ENCODE assay signal across 1 cellular context in the genomic region with DNA sequence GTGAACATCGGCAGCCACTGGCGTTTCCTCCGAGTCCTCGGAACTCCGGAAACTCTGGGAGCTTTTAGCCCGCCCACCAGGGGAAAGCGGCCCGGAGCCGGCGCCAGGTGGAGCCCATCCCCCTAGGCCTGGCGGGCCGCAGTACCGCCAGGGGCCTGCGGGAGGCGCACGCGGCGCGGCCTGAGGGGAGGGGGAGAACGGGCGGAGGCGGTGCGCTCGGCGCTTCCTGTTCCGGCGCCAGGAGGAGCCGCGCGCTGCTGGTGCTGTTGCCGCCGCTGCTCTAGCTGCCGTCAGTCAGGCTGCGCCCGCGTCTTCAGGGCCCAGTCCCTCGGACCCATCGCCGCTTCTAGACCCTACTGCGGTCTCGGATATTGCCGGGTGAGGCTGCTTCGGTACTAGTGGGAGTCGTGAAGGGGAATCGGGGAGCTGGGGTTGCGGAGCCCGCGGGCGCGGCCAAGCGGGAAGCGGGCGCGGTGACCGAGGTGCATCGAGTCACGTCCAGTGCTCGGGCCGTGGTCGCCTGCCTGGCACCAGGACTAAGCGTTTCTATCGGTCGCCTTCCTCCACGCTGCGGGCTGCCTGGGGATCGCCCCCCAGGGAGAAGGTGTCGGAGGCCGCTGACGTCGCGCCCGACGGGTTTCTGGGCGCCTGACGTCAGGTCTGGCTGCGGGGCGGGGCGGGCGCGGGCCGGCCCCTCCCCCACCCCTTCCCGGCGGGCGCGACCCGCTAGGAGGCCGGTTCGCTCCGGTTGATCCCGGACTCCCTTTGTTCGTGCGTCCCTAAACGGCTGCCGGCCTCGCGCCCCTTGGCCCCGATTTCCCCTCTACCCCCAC.
TF ChIP-seq lines count a peak whose summit lies in the region.

A gene (plus strand): TSS at position 222 of the 833 bp plus-strand sequence. CDS start 10,037 bp downstream, outside the sequence.

TF ChIP-seq in WTC11, 78 proteins besides CTCF, POLR2A, EP300 and RAD21 (continued from another document and continues in another):
- peak; percentile 74; the same call in 1 of the 2 replicates for TF ChIP-seq ESRRA (CRISPR knock-in tag; IDR thresholded peaks at IDR 0.05; ENCODE audit: borderline replicate concordance)
- TF ChIP-seq, protein P1, sequence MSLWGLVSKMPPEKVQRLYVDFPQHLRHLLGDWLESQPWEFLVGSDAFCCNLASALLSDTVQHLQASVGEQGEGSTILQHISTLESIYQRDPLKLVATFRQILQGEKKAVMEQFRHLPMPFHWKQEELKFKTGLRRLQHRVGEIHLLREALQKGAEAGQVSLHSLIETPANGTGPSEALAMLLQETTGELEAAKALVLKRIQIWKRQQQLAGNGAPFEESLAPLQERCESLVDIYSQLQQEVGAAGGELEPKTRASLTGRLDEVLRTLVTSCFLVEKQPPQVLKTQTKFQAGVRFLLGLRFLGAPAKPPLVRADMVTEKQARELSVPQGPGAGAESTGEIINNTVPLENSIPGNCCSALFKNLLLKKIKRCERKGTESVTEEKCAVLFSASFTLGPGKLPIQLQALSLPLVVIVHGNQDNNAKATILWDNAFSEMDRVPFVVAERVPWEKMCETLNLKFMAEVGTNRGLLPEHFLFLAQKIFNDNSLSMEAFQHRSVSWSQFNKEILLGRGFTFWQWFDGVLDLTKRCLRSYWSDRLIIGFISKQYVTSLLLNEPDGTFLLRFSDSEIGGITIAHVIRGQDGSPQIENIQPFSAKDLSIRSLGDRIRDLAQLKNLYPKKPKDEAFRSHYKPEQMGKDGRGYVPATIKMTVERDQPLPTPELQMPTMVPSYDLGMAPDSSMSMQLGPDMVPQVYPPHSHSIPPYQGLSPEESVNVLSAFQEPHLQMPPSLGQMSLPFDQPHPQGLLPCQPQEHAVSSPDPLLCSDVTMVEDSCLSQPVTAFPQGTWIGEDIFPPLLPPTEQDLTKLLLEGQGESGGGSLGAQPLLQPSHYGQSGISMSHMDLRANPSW (CRISPR knock-in tag; conservative IDR thresholded peaks at IDR 0.05; ENCODE audit: low read depth), result 0 out of 2 replicates have a peak, but pooled peaks have one; percentile 25
- TF ChIP-seq, protein P2, sequence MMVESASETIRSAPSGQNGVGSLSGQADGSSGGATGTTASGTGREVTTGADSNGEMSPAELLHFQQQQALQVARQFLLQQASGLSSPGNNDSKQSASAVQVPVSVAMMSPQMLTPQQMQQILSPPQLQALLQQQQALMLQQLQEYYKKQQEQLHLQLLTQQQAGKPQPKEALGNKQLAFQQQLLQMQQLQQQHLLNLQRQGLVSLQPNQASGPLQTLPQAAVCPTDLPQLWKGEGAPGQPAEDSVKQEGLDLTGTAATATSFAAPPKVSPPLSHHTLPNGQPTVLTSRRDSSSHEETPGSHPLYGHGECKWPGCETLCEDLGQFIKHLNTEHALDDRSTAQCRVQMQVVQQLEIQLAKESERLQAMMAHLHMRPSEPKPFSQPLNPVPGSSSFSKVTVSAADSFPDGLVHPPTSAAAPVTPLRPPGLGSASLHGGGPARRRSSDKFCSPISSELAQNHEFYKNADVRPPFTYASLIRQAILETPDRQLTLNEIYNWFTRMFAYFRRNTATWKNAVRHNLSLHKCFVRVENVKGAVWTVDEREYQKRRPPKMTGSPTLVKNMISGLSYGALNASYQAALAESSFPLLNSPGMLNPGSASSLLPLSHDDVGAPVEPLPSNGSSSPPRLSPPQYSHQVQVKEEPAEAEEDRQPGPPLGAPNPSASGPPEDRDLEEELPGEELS (CRISPR knock-in tag; IDR thresholded peaks at IDR 0.05), result peak; percentile 82
- TF ChIP-seq IRF2 (CRISPR knock-in tag; IDR thresholded peaks at IDR 0.05; ENCODE audit: borderline replicate concordance, low read depth), result 0 out of 2 replicates have a peak, but pooled peaks have one; percentile 8
- peak; percentile 83; the same call in 1 of the 2 replicates for TF ChIP-seq MYBL2 (CRISPR knock-in tag; IDR thresholded peaks at IDR 0.05)
- TF ChIP-seq FOXK1 (CRISPR knock-in tag; IDR thresholded peaks at IDR 0.05), result peak; percentile 34
- TF ChIP-seq ZNF396 (CRISPR knock-in tag; IDR thresholded peaks at IDR 0.05; ENCODE audit: borderline replicate concordance), result no peak
- TF ChIP-seq, protein P3, sequence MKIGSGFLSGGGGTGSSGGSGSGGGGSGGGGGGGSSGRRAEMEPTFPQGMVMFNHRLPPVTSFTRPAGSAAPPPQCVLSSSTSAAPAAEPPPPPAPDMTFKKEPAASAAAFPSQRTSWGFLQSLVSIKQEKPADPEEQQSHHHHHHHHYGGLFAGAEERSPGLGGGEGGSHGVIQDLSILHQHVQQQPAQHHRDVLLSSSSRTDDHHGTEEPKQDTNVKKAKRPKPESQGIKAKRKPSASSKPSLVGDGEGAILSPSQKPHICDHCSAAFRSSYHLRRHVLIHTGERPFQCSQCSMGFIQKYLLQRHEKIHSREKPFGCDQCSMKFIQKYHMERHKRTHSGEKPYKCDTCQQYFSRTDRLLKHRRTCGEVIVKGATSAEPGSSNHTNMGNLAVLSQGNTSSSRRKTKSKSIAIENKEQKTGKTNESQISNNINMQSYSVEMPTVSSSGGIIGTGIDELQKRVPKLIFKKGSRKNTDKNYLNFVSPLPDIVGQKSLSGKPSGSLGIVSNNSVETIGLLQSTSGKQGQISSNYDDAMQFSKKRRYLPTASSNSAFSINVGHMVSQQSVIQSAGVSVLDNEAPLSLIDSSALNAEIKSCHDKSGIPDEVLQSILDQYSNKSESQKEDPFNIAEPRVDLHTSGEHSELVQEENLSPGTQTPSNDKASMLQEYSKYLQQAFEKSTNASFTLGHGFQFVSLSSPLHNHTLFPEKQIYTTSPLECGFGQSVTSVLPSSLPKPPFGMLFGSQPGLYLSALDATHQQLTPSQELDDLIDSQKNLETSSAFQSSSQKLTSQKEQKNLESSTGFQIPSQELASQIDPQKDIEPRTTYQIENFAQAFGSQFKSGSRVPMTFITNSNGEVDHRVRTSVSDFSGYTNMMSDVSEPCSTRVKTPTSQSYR (CRISPR knock-in tag; IDR thresholded peaks at IDR 0.05), result peak; percentile 65; the same call in 1 of the 2 replicates
- TF ChIP-seq, protein P4, sequence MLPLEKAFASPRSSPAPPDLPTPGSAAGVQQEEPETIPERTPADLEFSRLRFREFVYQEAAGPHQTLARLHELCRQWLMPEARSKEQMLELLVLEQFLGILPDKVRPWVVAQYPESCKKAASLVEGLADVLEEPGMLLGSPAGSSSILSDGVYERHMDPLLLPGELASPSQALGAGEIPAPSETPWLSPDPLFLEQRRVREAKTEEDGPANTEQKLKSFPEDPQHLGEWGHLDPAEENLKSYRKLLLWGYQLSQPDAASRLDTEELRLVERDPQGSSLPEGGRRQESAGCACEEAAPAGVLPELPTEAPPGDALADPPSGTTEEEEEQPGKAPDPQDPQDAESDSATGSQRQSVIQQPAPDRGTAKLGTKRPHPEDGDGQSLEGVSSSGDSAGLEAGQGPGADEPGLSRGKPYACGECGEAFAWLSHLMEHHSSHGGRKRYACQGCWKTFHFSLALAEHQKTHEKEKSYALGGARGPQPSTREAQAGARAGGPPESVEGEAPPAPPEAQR (CRISPR knock-in tag; IDR thresholded peaks at IDR 0.05), result no peak
- TF ChIP-seq JAZF1 (CRISPR knock-in tag; IDR thresholded peaks at IDR 0.05), result no peak
- TF ChIP-seq NR3C1 (CRISPR knock-in tag; conservative IDR thresholded peaks at IDR 0.05; ENCODE audit: low read depth), result 0 out of 2 replicates have a peak, but pooled peaks have one; percentile 33
- 0 out of 2 replicates have a peak, but pooled peaks have one; percentile 30 for TF ChIP-seq GTF2I (CRISPR knock-in tag; conservative IDR thresholded peaks at IDR 0.05)
- TF ChIP-seq, protein P5, sequence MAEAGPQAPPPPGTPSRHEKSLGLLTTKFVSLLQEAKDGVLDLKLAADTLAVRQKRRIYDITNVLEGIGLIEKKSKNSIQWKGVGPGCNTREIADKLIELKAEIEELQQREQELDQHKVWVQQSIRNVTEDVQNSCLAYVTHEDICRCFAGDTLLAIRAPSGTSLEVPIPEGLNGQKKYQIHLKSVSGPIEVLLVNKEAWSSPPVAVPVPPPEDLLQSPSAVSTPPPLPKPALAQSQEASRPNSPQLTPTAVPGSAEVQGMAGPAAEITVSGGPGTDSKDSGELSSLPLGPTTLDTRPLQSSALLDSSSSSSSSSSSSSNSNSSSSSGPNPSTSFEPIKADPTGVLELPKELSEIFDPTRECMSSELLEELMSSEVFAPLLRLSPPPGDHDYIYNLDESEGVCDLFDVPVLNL (CRISPR knock-in tag; IDR thresholded peaks at IDR 0.05; ENCODE audit: borderline replicate concordance, low read depth), result no peak
- peak; percentile 60 for TF ChIP-seq GABPB1 (CRISPR knock-in tag; IDR thresholded peaks at IDR 0.05)
- TF ChIP-seq, protein P6, sequence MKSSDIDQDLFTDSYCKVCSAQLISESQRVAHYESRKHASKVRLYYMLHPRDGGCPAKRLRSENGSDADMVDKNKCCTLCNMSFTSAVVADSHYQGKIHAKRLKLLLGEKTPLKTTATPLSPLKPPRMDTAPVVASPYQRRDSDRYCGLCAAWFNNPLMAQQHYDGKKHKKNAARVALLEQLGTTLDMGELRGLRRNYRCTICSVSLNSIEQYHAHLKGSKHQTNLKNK (CRISPR knock-in tag; IDR thresholded peaks at IDR 0.05), result no peak
- no peak for TF ChIP-seq TEAD4 (CRISPR knock-in tag; IDR thresholded peaks at IDR 0.05)
- no peak for TF ChIP-seq ZNF671 (CRISPR knock-in tag; IDR thresholded peaks at IDR 0.05)
- no peak for TF ChIP-seq GRHL2 (CRISPR knock-in tag; IDR thresholded peaks at IDR 0.05; ENCODE audit: insufficient replicate concordance, severe bottlenecking)
- no peak for TF ChIP-seq FOXJ3 (CRISPR knock-in tag; IDR thresholded peaks at IDR 0.05; ENCODE audit: borderline replicate concordance)
- TF ChIP-seq, protein P7, sequence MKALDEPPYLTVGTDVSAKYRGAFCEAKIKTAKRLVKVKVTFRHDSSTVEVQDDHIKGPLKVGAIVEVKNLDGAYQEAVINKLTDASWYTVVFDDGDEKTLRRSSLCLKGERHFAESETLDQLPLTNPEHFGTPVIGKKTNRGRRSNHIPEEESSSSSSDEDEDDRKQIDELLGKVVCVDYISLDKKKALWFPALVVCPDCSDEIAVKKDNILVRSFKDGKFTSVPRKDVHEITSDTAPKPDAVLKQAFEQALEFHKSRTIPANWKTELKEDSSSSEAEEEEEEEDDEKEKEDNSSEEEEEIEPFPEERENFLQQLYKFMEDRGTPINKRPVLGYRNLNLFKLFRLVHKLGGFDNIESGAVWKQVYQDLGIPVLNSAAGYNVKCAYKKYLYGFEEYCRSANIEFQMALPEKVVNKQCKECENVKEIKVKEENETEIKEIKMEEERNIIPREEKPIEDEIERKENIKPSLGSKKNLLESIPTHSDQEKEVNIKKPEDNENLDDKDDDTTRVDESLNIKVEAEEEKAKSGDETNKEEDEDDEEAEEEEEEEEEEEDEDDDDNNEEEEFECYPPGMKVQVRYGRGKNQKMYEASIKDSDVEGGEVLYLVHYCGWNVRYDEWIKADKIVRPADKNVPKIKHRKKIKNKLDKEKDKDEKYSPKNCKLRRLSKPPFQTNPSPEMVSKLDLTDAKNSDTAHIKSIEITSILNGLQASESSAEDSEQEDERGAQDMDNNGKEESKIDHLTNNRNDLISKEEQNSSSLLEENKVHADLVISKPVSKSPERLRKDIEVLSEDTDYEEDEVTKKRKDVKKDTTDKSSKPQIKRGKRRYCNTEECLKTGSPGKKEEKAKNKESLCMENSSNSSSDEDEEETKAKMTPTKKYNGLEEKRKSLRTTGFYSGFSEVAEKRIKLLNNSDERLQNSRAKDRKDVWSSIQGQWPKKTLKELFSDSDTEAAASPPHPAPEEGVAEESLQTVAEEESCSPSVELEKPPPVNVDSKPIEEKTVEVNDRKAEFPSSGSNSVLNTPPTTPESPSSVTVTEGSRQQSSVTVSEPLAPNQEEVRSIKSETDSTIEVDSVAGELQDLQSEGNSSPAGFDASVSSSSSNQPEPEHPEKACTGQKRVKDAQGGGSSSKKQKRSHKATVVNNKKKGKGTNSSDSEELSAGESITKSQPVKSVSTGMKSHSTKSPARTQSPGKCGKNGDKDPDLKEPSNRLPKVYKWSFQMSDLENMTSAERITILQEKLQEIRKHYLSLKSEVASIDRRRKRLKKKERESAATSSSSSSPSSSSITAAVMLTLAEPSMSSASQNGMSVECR (CRISPR knock-in tag; IDR thresholded peaks at IDR 0.05; ENCODE audit: borderline replicate concordance), result peak; percentile 89; the same call in 1 of the 2 replicates
- TF ChIP-seq TEAD1 (CRISPR knock-in tag; IDR thresholded peaks at IDR 0.05), result peak; percentile 94
- TF ChIP-seq, protein P8, sequence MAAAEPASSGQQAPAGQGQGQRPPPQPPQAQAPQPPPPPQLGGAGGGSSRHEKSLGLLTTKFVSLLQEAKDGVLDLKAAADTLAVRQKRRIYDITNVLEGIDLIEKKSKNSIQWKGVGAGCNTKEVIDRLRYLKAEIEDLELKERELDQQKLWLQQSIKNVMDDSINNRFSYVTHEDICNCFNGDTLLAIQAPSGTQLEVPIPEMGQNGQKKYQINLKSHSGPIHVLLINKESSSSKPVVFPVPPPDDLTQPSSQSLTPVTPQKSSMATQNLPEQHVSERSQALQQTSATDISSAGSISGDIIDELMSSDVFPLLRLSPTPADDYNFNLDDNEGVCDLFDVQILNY (CRISPR knock-in tag; IDR thresholded peaks at IDR 0.05), result peak; percentile 86
- TF ChIP-seq, protein P9, sequence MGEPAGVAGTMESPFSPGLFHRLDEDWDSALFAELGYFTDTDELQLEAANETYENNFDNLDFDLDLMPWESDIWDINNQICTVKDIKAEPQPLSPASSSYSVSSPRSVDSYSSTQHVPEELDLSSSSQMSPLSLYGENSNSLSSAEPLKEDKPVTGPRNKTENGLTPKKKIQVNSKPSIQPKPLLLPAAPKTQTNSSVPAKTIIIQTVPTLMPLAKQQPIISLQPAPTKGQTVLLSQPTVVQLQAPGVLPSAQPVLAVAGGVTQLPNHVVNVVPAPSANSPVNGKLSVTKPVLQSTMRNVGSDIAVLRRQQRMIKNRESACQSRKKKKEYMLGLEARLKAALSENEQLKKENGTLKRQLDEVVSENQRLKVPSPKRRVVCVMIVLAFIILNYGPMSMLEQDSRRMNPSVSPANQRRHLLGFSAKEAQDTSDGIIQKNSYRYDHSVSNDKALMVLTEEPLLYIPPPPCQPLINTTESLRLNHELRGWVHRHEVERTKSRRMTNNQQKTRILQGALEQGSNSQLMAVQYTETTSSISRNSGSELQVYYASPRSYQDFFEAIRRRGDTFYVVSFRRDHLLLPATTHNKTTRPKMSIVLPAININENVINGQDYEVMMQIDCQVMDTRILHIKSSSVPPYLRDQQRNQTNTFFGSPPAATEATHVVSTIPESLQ (CRISPR knock-in tag; IDR thresholded peaks at IDR 0.05), result no peak
- TF ChIP-seq, protein P10, sequence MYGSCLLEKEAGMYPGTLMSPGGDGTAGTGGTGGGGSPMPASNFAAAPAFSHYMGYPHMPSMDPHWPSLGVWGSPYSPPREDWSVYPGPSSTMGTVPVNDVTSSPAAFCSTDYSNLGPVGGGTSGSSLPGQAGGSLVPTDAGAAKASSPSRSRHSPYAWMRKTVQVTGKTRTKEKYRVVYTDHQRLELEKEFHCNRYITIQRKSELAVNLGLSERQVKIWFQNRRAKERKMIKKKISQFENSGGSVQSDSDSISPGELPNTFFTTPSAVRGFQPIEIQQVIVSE (CRISPR knock-in tag; IDR thresholded peaks at IDR 0.05; ENCODE audit: borderline replicate concordance), result 0 out of 2 replicates have a peak, but pooled peaks have one; percentile 54
